In genomic region chr12:25328082-25328712, GRCh38 we compare ENCODE assay signal across 10 cellular contexts.
DNase-seq lines count a peak whose midpoint lies in the region; ATAC-seq, FAIRE-seq and TF ChIP-seq lines count a peak whose summit lies in the region.
"Had no signal": no experiment of that assay in that cellular context is flagged by ENCODE, and none has a peak within 500 bp of the region (broad histone marks: within the 10 kb centered on the region; RNA-seq: fewer than 3 reads in every experiment).

No MANE protein-coding gene starts in this region.

- H3K27ac Mint-ChIP-seq in activated B cell treated with CpG ODN at 0.5 μM for 24 hours: no peak overlapping the region
- H3K27ac Mint-ChIP-seq in T-helper 17 cell: no peak overlapping the region

- WGBS in upper lobe of left lung, 2 donors: 51 to 58% methylated on average over 5 of the region's 5 CpGs

- CTCF ChIA-PET in activated B cell treated with CpG ODN at 0.5 μM for 24 hours (lab: Charles Lee): no interaction called here

- no peaks in the 10 kb centered on the region for H3K9me3 ChIP-seq in T-helper 17 cell (ENCODE audit: control insufficient read depth, low read length, poor library complexity, severe bottlenecking)
- no peaks in the 10 kb centered on the region for H3K9me3 ChIP-seq in upper lobe of left lung

- no peak for TF ChIP-seq EP300 in upper lobe of left lung (IDR thresholded peaks at IDR 0.05)

- no peak for TF ChIP-seq CTCF in activated B cell treated with CpG ODN at 0.5 μM for 24 hours (IDR thresholded peaks at IDR 0.05)
- no peak for TF ChIP-seq CTCF in upper lobe of left lung (IDR thresholded peaks at IDR 0.05)

- no peak for TF ChIP-seq POLR2A in upper lobe of left lung (IDR thresholded peaks at IDR 0.05)

- H3K4me3 ChIP-seq in upper lobe of left lung: no peak overlapping the region

- no peak overlapping the region for H3K27ac ChIP-seq in upper lobe of left lung

- H3K4me1 ChIP-seq in upper lobe of left lung: no peaks in the 10 kb centered on the region

- no peaks in the 10 kb centered on the region for H3K27me3 ChIP-seq in upper lobe of left lung

- H3K27me3 Mint-ChIP-seq in activated B cell treated with CpG ODN at 0.5 μM for 24 hours (no peaks in the 10 kb centered on the region), T-helper 17 cell (no peaks in the 10 kb centered on the region)

- POLR2A ChIA-PET in activated B cell treated with CpG ODN at 0.5 μM for 24 hours (lab: Charles Lee): interaction anchor here (1.1 to 1.2 kb wide), 2 partner anchors 19 to 56 kb away, joined by 3 read pairs; no protein-coding TSS in a partner anchor

- no peaks in the 10 kb centered on the region for H3K36me3 ChIP-seq in upper lobe of left lung

- H3K9me3 Mint-ChIP-seq in activated B cell treated with CpG ODN at 0.5 μM for 24 hours: no peaks in the 10 kb centered on the region

- intact Hi-C loops in activated B cell treated with CpG ODN at 0.5 μM for 24 hours (cut with micrococcal nuclease): loop anchor here (5.0 kb wide), 1 partner anchor 36 kb away; no protein-coding TSS in a partner anchor

- H3K4me1 Mint-ChIP-seq in activated B cell treated with CpG ODN at 0.5 μM for 24 hours: peaks cover 25% of the 10 kb centered on the region
- peaks cover 7% of the 10 kb centered on the region for H3K4me1 Mint-ChIP-seq in T-helper 17 cell

- H3K36me3 Mint-ChIP-seq in activated B cell treated with CpG ODN at 0.5 μM for 24 hours (ENCODE audit: low read depth): no peaks in the 10 kb centered on the region
- H3K36me3 Mint-ChIP-seq in T-helper 17 cell (ENCODE audit: low read depth): no peaks in the 10 kb centered on the region

- peak; percentile 99 for FAIRE-seq in islet of Langerhans (lab: Jason Lieb, UNC)

- ATAC-seq in HG03469 (IDR thresholded peaks at IDR 0.05; ENCODE audit: unreplicated experiment) (peak; percentile 29), activated B cell treated with CpG ODN at 0.5 μM for 24 hours (ENCODE audit: low read depth) (peak; percentile 47), T-helper 17 cell (no peak), HG03565 (IDR thresholded peaks at IDR 0.05; ENCODE audit: unreplicated experiment) (no peak), HG03432 (IDR thresholded peaks at IDR 0.05; ENCODE audit: unreplicated experiment) (no peak), upper lobe of left lung (ENCODE audit: low FRiP score in 2 of 2) (no peak)

- DNase-seq in ELR (ENCODE audit: low read depth): peak; percentile 4
- no peak for DNase-seq in activated B cell treated with CpG ODN at 0.5 μM for 24 hours
- DNase-seq in T-helper 17 cell: no peak
- DNase-seq in upper lobe of left lung: no peak
- DNase-seq: activated gamma-delta T cell treated with Interleukin-2 at 50 U/mL for 16 hours, DMS79 treated with DMSO at 0.1 percent for 48 hours had no signal

- H3K4me3 Mint-ChIP-seq in activated B cell treated with CpG ODN at 0.5 μM for 24 hours (no peak overlapping the region), T-helper 17 cell (no peak overlapping the region)

Comparison
In these comparisons a context has a peak if more than half of its experiments do, and no peak if none do; other contexts are left out.
1. ATAC-seq: peak in HG03469 (single experiment) and activated B cell treated with CpG ODN at 0.5 μM for 24 hours (single experiment); none in T-helper 17 cell (single experiment), HG03565 (single experiment), HG03432 (single experiment) and upper lobe of left lung (0 of 2).